In genomic region chr3:152827313-152827712, GRCh38 we compare ENCODE assay signal across 2 cellular contexts.
A peak's percentile ranks its signal among the peaks of the same experiment; 100 is the strongest.
TF ChIP-seq lines count a peak whose summit lies in the region.

No MANE protein-coding gene starts in this region.

TF ChIP-seq in HepG2, 621 proteins besides CTCF, POLR2A, EP300 and RAD21 (continued from another document):
- TF ChIP-seq ATF7 (IDR thresholded peaks at IDR 0.05) (peak; percentile 37), ATF7 (CRISPR knock-in tag; IDR thresholded peaks at IDR 0.05) (no peak), CEBPB (IDR thresholded peaks at IDR 0.05; ENCODE audit: borderline replicate concordance, low read depth, low read length) (peak; percentile 15; the same call in 1 of the 2 replicates)

TF ChIP-seq in WTC11, 78 proteins besides CTCF, POLR2A, EP300 and RAD21:
- no peak for TF ChIP-seq ZNF281 (CRISPR knock-in tag; IDR thresholded peaks at IDR 0.05)
- TF ChIP-seq TP53 (CRISPR knock-in tag; IDR thresholded peaks at IDR 0.05): no peak
- no peak for TF ChIP-seq GRHL2 (CRISPR knock-in tag; IDR thresholded peaks at IDR 0.05; ENCODE audit: insufficient replicate concordance, severe bottlenecking)
- TF ChIP-seq OVOL2 (CRISPR knock-in tag; IDR thresholded peaks at IDR 0.05; ENCODE audit: borderline replicate concordance): no peak
- no peak for TF ChIP-seq E2F4 (CRISPR knock-in tag; IDR thresholded peaks at IDR 0.05; ENCODE audit: borderline replicate concordance, low read depth)
- TF ChIP-seq USF1 (CRISPR knock-in tag; IDR thresholded peaks at IDR 0.05): no peak
- TF ChIP-seq PRDM15 (CRISPR knock-in tag; IDR thresholded peaks at IDR 0.05): no peak
- TF ChIP-seq ZNF416 (CRISPR knock-in tag; IDR thresholded peaks at IDR 0.05): no peak
- TF ChIP-seq ATF1 (CRISPR knock-in tag; IDR thresholded peaks at IDR 0.05): no peak
- no peak for TF ChIP-seq ZMAT4 (CRISPR knock-in tag; IDR thresholded peaks at IDR 0.05)
- TF ChIP-seq CREB1 (CRISPR knock-in tag; IDR thresholded peaks at IDR 0.05): no peak
- no peak for TF ChIP-seq ETV6 (CRISPR knock-in tag; IDR thresholded peaks at IDR 0.05)
- no peak for TF ChIP-seq ZNF671 (CRISPR knock-in tag; IDR thresholded peaks at IDR 0.05)
- TF ChIP-seq GTF2I (CRISPR knock-in tag; conservative IDR thresholded peaks at IDR 0.05): no peak
- no peak for TF ChIP-seq ZNF219 (CRISPR knock-in tag; IDR thresholded peaks at IDR 0.05; ENCODE audit: borderline replicate concordance)
- no peak for TF ChIP-seq ZBTB43 (CRISPR knock-in tag; IDR thresholded peaks at IDR 0.05)
